Comparison of ENCODE assay signal across 27 cellular contexts in genomic region chrX:67674741-67675140, GRCh38.
"Had no signal": no experiment of that assay in that cellular context is flagged by ENCODE, and none has a peak within 500 bp of the region (broad histone marks: within the 10 kb centered on the region; RNA-seq: fewer than 3 reads in every experiment).

No MANE protein-coding gene starts in this region.

- H3K9me3 ChIP-seq: adrenal gland, body of pancreas, colonic mucosa, gastroesophageal sphincter had no signal

- H3K4me3 ChIP-seq: adrenal gland, body of pancreas, colonic mucosa, dorsolateral prefrontal cortex, gastroesophageal sphincter had no signal

- DNase-seq: activated CD4-positive, alpha-beta memory T cell treated with anti-CD3 and anti-CD28 coated beads for 36 hours; activated CD4-positive, alpha-beta T cell treated with anti-CD3 and anti-CD28 coated beads for 36 hours; activated CD4-positive, alpha-beta T cell treated with anti-CD3 and anti-CD28 coated beads, Interleukin-2, amount 10 ng/mL, durations not matched to agents 24 days and 14 days; activated CD4-positive, CD25-positive, alpha-beta regulatory T cell; activated CD4-positive, CD25-positive, alpha-beta regulatory T cell treated with anti-CD3 and anti-CD28 coated beads, Interleukin-2, amount 50 U/mL, for 72 hours; activated CD8-positive, alpha-beta memory T cell treated with anti-CD3 and anti-CD28 coated beads, Interleukin-2, amount 10 ng/mL, durations not matched to agents 7 days and 5 days; activated CD8-positive, alpha-beta memory T cell treated with anti-CD3 and anti-CD28 coated beads, Interleukin-2, amount 50 U/mL, for 4 hours; activated CD8-positive, alpha-beta T cell treated with anti-CD3 and anti-CD28 coated beads, Interleukin-2, amount 10 ng/mL, durations not matched to agents 7 days and 5 days; activated effector memory CD4-positive, alpha-beta T cell treated with anti-CD3 and anti-CD28 coated beads, Interleukin-2, amount 50 U/mL, for 16 hours; activated naive CD4-positive, alpha-beta T cell treated with anti-CD3 and anti-CD28 coated beads for 36 hours; activated naive CD8-positive, alpha-beta T cell treated with anti-CD3 and anti-CD28 coated beads for 36 hours; activated naive CD8-positive, alpha-beta T cell treated with anti-CD3 and anti-CD28 coated beads, Interleukin-2, amount 50 U/mL, for 24 hours; activated T-cell treated with anti-CD3 and anti-CD28 coated beads, Interleukin-2, amount 50 U/mL, for 1 hour; activated T-cell treated with anti-CD3 and anti-CD28 coated beads, Interleukin-2, amount 50 U/mL, for 48 hours; adrenal gland; amygdala; aorta; body of pancreas; caudate nucleus; colonic mucosa; dorsolateral prefrontal cortex; effector memory CD4-positive, alpha-beta T cell; endodermal cell; foreskin melanocyte; T-helper 2 cell had no signal

- H3K36me3 ChIP-seq: adrenal gland, colonic mucosa, gastroesophageal sphincter had no signal

- ATAC-seq: activated CD4-positive, alpha-beta T cell treated with anti-CD3 and anti-CD28 coated beads for 36 hours; activated CD8-positive, alpha-beta memory T cell treated with anti-CD3 and anti-CD28 coated beads, Interleukin-2, amount 10 ng/mL, durations not matched to agents 7 days and 5 days; activated CD8-positive, alpha-beta T cell treated with anti-CD3 and anti-CD28 coated beads, Interleukin-2, amount 10 ng/mL, durations not matched to agents 7 days and 5 days; activated naive CD8-positive, alpha-beta T cell treated with anti-CD3 and anti-CD28 coated beads, Interleukin-2, amount 50 U/mL, for 24 hours; body of pancreas; esophagus mucosa; gastroesophageal sphincter had no signal

- H3K4me1 ChIP-seq: adrenal gland, body of pancreas, colonic mucosa, gastroesophageal sphincter had no signal

- H3K27ac ChIP-seq: adrenal gland, body of pancreas, colonic mucosa, dorsolateral prefrontal cortex, gastroesophageal sphincter had no signal

- H3K27me3 ChIP-seq: body of pancreas, colonic mucosa, gastroesophageal sphincter had no signal
